In genomic region chr11:63713776-63714175, GRCh38 we compare ENCODE assay signal across 36 cellular contexts.
"Had no signal": no experiment of that assay in that cellular context is flagged by ENCODE, and none has a peak within 500 bp of the region (broad histone marks: within the 10 kb centered on the region; RNA-seq: fewer than 3 reads in every experiment).

No MANE protein-coding gene starts in this region.

- H3K4me3 ChIP-seq: adrenal gland, body of pancreas, breast epithelium had no signal

- H3K27ac ChIP-seq: adrenal gland, body of pancreas, brain microvascular endothelial cell, breast epithelium, WERI-Rb-1 had no signal

- H3K36me3 ChIP-seq: adrenal gland, brain microvascular endothelial cell had no signal

- DNase-seq: activated CD4-positive, alpha-beta memory T cell treated with anti-CD3 and anti-CD28 coated beads, Interleukin-2, amount 10 ng/mL, durations not matched to agents 7 days and 5 days; activated CD4-positive, alpha-beta T cell treated with anti-CD3 and anti-CD28 coated beads for 1 hour; activated CD4-positive, alpha-beta T cell treated with anti-CD3 and anti-CD28 coated beads for 36 hours; activated CD4-positive, alpha-beta T cell treated with anti-CD3 and anti-CD28 coated beads for 48 hours; activated CD4-positive, alpha-beta T cell treated with anti-CD3 and anti-CD28 coated beads, Interleukin-2, amount 10 ng/mL, durations not matched to agents 7 days and 5 days; activated CD4-positive, alpha-beta T cell treated with anti-CD3 and anti-CD28 coated beads, Interleukin-2, amount 50 U/mL, for 48 hours; activated CD4-positive, CD25-positive, alpha-beta regulatory T cell; activated CD8-positive, alpha-beta memory T cell treated with anti-CD3 and anti-CD28 coated beads for 24 hours; activated CD8-positive, alpha-beta memory T cell treated with anti-CD3 and anti-CD28 coated beads, Interleukin-2, amount 10 ng/mL, durations not matched to agents 7 days and 5 days; activated CD8-positive, alpha-beta memory T cell treated with anti-CD3 and anti-CD28 coated beads, Interleukin-2, amount 50 U/mL, for 48 hours; activated CD8-positive, alpha-beta T cell treated with anti-CD3 and anti-CD28 coated beads, Interleukin-2, amount 10 ng/mL, durations not matched to agents 7 days and 5 days; activated effector memory CD4-positive, alpha-beta T cell treated with anti-CD3 and anti-CD28 coated beads, Interleukin-2, amount 50 U/mL, for 16 hours; activated gamma-delta T cell treated with Interleukin-2 at 50 U/mL for 16 hours; activated naive CD4-positive, alpha-beta T cell; activated naive CD4-positive, alpha-beta T cell treated with anti-CD3 and anti-CD28 coated beads for 36 hours; activated naive CD4-positive, alpha-beta T cell treated with anti-CD3 and anti-CD28 coated beads, Interleukin-2, amount 50 U/mL, for 16 hours; activated naive CD8-positive, alpha-beta T cell treated with anti-CD3 and anti-CD28 coated beads for 36 hours; activated T-cell treated with anti-CD3 and anti-CD28 coated beads, Interleukin-2, amount 50 U/mL, for 1 hour; activated T-cell treated with anti-CD3 and anti-CD28 coated beads, Interleukin-2, amount 50 U/mL, for 4 hours; activated T-cell treated with anti-CD3 and anti-CD28 coated beads, Interleukin-2, amount 50 U/mL, for 72 hours; amniotic stem cell; aorta; body of pancreas; brain microvascular endothelial cell; central memory CD4-positive, alpha-beta T cell; SW 1271; T-helper 1 cell; T-helper 2 cell; T-helper 9 cell; WERI-Rb-1 had no signal

- H3K27me3 ChIP-seq: adrenal gland, body of pancreas, brain microvascular endothelial cell, breast epithelium had no signal

- H3K9me3 ChIP-seq: adrenal gland, body of pancreas, breast epithelium had no signal

- ATAC-seq: activated CD4-positive, alpha-beta T cell treated with anti-CD3 and anti-CD28 coated beads for 36 hours; activated CD4-positive, CD25-positive, alpha-beta regulatory T cell treated with anti-CD3 and anti-CD28 coated beads, Interleukin-2, amount 50 U/mL, for 24 hours; activated CD8-positive, alpha-beta memory T cell treated with anti-CD3 and anti-CD28 coated beads, Interleukin-2, amount 10 ng/mL, durations not matched to agents 7 days and 5 days; activated CD8-positive, alpha-beta T cell treated with anti-CD3 and anti-CD28 coated beads, Interleukin-2, amount 10 ng/mL, durations not matched to agents 7 days and 5 days; activated naive CD4-positive, alpha-beta T cell treated with anti-CD3 and anti-CD28 coated beads, Interleukin-2, amount 50 U/mL, for 72 hours; activated T-cell treated with anti-CD3 and anti-CD28 coated beads, Interleukin-2, amount 50 U/mL, for 4 hours; activated T-cell treated with anti-CD3 and anti-CD28 coated beads, Interleukin-2, amount 50 U/mL, for 72 hours; activated T-helper 17 cell treated with anti-CD3 and anti-CD28 coated beads, Interleukin-2, amount 50 U/mL, for 72 hours; body of pancreas; WTC11 had no signal

- H3K4me1 ChIP-seq: breast epithelium had no signal
